Comparison of ENCODE assay signal across 28 cellular contexts in genomic region chr17:76343106-76343505, GRCh38.
"Had no signal": no experiment of that assay in that cellular context is flagged by ENCODE, and none has a peak within 500 bp of the region (broad histone marks: within the 10 kb centered on the region; RNA-seq: fewer than 3 reads in every experiment).

No MANE protein-coding gene starts in this region.

- H3K27ac Mint-ChIP-seq: mesothelial cell of epicardium; naive B cell; natural killer cell; nephron progenitor cell; neural progenitor cell; progenitor cell of endocrine pancreas; stimulated activated naive CD8-positive, alpha-beta T cell treated with anti-CD3 and anti-CD28 coated beads, Interleukin-15, Interleukin-2, amounts not matched to agents 100 ng/mL and 50 ng/mL, for 24 hours; type B pancreatic cell had no signal

- H3K27me3 ChIP-seq: hepatocyte, neural progenitor cell, neutrophil, right atrium auricular region, right lobe of liver, suprapubic skin, tibial artery, uterus had no signal

- H3K9me3 Mint-ChIP-seq: mesothelial cell of epicardium; naive B cell; natural killer cell; nephron progenitor cell; neural progenitor cell; stimulated activated effector memory CD8-positive, alpha-beta T cell treated with anti-CD3 and anti-CD28 coated beads, Interleukin-12 subunit alpha, Interleukin-12 subunit beta, amount 100 ng/mL, for 72 hours; stimulated activated naive CD8-positive, alpha-beta T cell treated with anti-CD3 and anti-CD28 coated beads, Interleukin-15, Interleukin-2, amounts not matched to agents 100 ng/mL and 50 ng/mL, for 24 hours; type B pancreatic cell had no signal

- DNase-seq: islet precursor cell; left ventricle myocardium inferior; mesendoderm; naive B cell; natural killer cell; nephron progenitor cell; occipital lobe; stimulated activated CD4-positive, alpha-beta T cell treated with anti-CD3 and anti-CD28 coated beads, Interleukin-12 subunit alpha, Interleukin-12 subunit beta, amount 100 ng/mL, for 4 hours; stimulated activated CD4-positive, alpha-beta T cell treated with anti-CD3 and anti-CD28 coated beads, Interleukin-15, amount 100 ng/mL, for 24 hours; stimulated activated CD4-positive, alpha-beta T cell treated with anti-CD3 and anti-CD28 coated beads, Interleukin-4, amount 100 ng/mL, for 24 hours; stimulated activated naive CD4-positive, alpha-beta T cell; uterus had no signal

- H3K27ac ChIP-seq: hepatocyte, left ventricle myocardium inferior, neural progenitor cell, neutrophil, parathyroid adenoma, right atrium auricular region, right lobe of liver, suprapubic skin, thoracic aorta, tibial artery, uterus had no signal

- H3K4me3 ChIP-seq: hepatocyte, left ventricle myocardium inferior, lung, neural progenitor cell, right atrium auricular region, right lobe of liver, smooth muscle cell, suprapubic skin, thoracic aorta, tibial artery, uterus had no signal

- H3K4me2 ChIP-seq: hepatocyte, neural progenitor cell, smooth muscle cell had no signal

- H3K27me3 Mint-ChIP-seq: naive B cell; progenitor cell of endocrine pancreas; stimulated activated naive CD8-positive, alpha-beta T cell treated with anti-CD3 and anti-CD28 coated beads, Interleukin-15, Interleukin-2, amounts not matched to agents 100 ng/mL and 50 ng/mL, for 24 hours; type B pancreatic cell had no signal

- H3K9me3 ChIP-seq: left ventricle myocardium inferior, neutrophil, right atrium auricular region, right lobe of liver, suprapubic skin, thoracic aorta, tibial artery, uterus had no signal

- H3K4me1 ChIP-seq: neural progenitor cell, parathyroid adenoma, right atrium auricular region, suprapubic skin, uterus had no signal

- ATAC-seq: natural killer cell; right lobe of liver; stimulated activated effector memory CD8-positive, alpha-beta T cell treated with anti-CD3 and anti-CD28 coated beads, Interleukin-12 subunit alpha, Interleukin-12 subunit beta, amount 100 ng/mL, for 72 hours had no signal

- H3K36me3 ChIP-seq: neural progenitor cell, uterus had no signal

- H3K4me1 Mint-ChIP-seq: mesothelial cell of epicardium; naive B cell; neural progenitor cell; stimulated activated effector memory CD8-positive, alpha-beta T cell treated with anti-CD3 and anti-CD28 coated beads, Interleukin-12 subunit alpha, Interleukin-12 subunit beta, amount 100 ng/mL, for 72 hours had no signal

- H2AFZ ChIP-seq: hepatocyte, neural progenitor cell, parathyroid adenoma had no signal

- H3K9ac ChIP-seq: neural progenitor cell, parathyroid adenoma had no signal

- H3K4me3 Mint-ChIP-seq: mesothelial cell of epicardium; naive B cell; natural killer cell; nephron progenitor cell; neural progenitor cell; stimulated activated effector memory CD8-positive, alpha-beta T cell treated with anti-CD3 and anti-CD28 coated beads, Interleukin-12 subunit alpha, Interleukin-12 subunit beta, amount 100 ng/mL, for 72 hours; stimulated activated naive CD8-positive, alpha-beta T cell treated with anti-CD3 and anti-CD28 coated beads, Interleukin-15, Interleukin-2, amounts not matched to agents 100 ng/mL and 50 ng/mL, for 24 hours; type B pancreatic cell had no signal
